Comparison of ENCODE assay signal across 1 cellular context in genomic region chr9:38039907-38040682, GRCh38.
TF ChIP-seq lines count a peak whose summit lies in the region.

No MANE protein-coding gene starts in this region.

TF ChIP-seq in K562, 482 proteins besides CTCF, POLR2A, EP300 and RAD21 (continued from another document and continues in another):
- TF ChIP-seq MYNN (IDR thresholded peaks at IDR 0.05) (peak; percentile 22), MYNN (CRISPR knock-in tag; IDR thresholded peaks at IDR 0.05) (no peak), LEF1 (IDR thresholded peaks at IDR 0.05) (no peak), ELK1 (CRISPR knock-in tag; IDR thresholded peaks at IDR 0.05) (no peak), HBP1 (CRISPR knock-in tag; IDR thresholded peaks at IDR 0.05) (no peak), NR3C1 (CRISPR knock-in tag; IDR thresholded peaks at IDR 0.05) (no peak), ATF2 (CRISPR knock-in tag; IDR thresholded peaks at IDR 0.05) (no peak), ZNF583 (CRISPR knock-in tag; IDR thresholded peaks at IDR 0.05) (0 out of 2 replicates have a peak, but pooled peaks have one; percentile 18), TCFL5 (CRISPR knock-in tag; conservative IDR thresholded peaks at IDR 0.05) (no peak), PTBP1 (IDR thresholded peaks at IDR 0.05; ENCODE audit: low read depth, low read length) (0 out of 2 replicates have a peak, but pooled peaks have one; percentile 77), CREM (IDR thresholded peaks at IDR 0.05; ENCODE audit: low read depth) (no peak), PPARD (CRISPR knock-in tag; IDR thresholded peaks at IDR 0.05) (no peak), BRF1 (IDR thresholded peaks at IDR 0.05; ENCODE audit: borderline replicate concordance, extremely low read depth, insufficient read length) (no peak), FOXA1 (IDR thresholded peaks at IDR 0.05; ENCODE audit: borderline replicate concordance) (no peak), PBX2 (CRISPR knock-in tag; IDR thresholded peaks at IDR 0.05; ENCODE audit: low read depth) (no peak), PBX2 (tag; conservative IDR thresholded peaks at IDR 0.05; ENCODE audit: low read depth) (no peak), ZNF146 (CRISPR knock-in tag; IDR thresholded peaks at IDR 0.05; ENCODE audit: unreplicated experiment) (no peak), TSC22D4 (tag; IDR thresholded peaks at IDR 0.05) (no peak), MBD2 (IDR thresholded peaks at IDR 0.05; ENCODE audit: borderline replicate concordance, low read depth) (peak; percentile 57; the same call in 1 of the 2 replicates), ZNF232 (CRISPR knock-in tag; IDR thresholded peaks at IDR 0.05) (no peak), RERE (CRISPR knock-in tag; IDR thresholded peaks at IDR 0.05; ENCODE audit: borderline replicate concordance) (no peak), BDP1 (IDR thresholded peaks at IDR 0.05; ENCODE audit: insufficient read depth, insufficient read length) (no peak), ETV1 (tag; conservative IDR thresholded peaks at IDR 0.05; ENCODE audit: low read depth) (no peak), SP2 (IDR thresholded peaks at IDR 0.05; ENCODE audit: extremely low read depth, low read depth, low read length, poor library complexity, severe bottlenecking) (no peak), MED1 (CRISPR knock-in tag; IDR thresholded peaks at IDR 0.05; ENCODE audit: borderline replicate concordance) (no peak), ELF2 (CRISPR knock-in tag; IDR thresholded peaks at IDR 0.05) (no peak), PKNOX1 (IDR thresholded peaks at IDR 0.05) (no peak), PHF8 (IDR thresholded peaks at IDR 0.05; ENCODE audit: borderline replicate concordance, low read length) (0 out of 2 replicates have a peak, but pooled peaks have one; percentile 0), ZBTB26 (CRISPR knock-in tag; IDR thresholded peaks at IDR 0.05) (no peak), ZNF347 (CRISPR knock-in tag; IDR thresholded peaks at IDR 0.05; ENCODE audit: low read depth) (no peak), MEF2A (IDR thresholded peaks at IDR 0.05; ENCODE audit: control insufficient read depth, low read depth, low read length) (no peak), HOMEZ (CRISPR knock-in tag; IDR thresholded peaks at IDR 0.05) (no peak), ZNF212 (CRISPR knock-in tag; IDR thresholded peaks at IDR 0.05) (no peak), ZNF174 (CRISPR knock-in tag; IDR thresholded peaks at IDR 0.05) (no peak), LARP7 (IDR thresholded peaks at IDR 0.05) (no peak), SIN3A (IDR thresholded peaks at IDR 0.05; ENCODE audit: borderline replicate concordance in 2 of 2, control insufficient read depth in 1 of 2, low read depth in 2 of 2, low read length in 2 of 2) (no peak), SUPT5H (IDR thresholded peaks at IDR 0.05) (no peak), SREBF2 (CRISPR knock-in tag; IDR thresholded peaks at IDR 0.05) (no peak), STAG1 (CRISPR knock-in tag; IDR thresholded peaks at IDR 0.05; ENCODE audit: borderline replicate concordance) (no peak), ZNF436 (CRISPR knock-in tag; IDR thresholded peaks at IDR 0.05) (peak; percentile 91), ZNF354B (CRISPR knock-in tag; IDR thresholded peaks at IDR 0.05) (no peak), PYGO2 (tag; IDR thresholded peaks at IDR 0.05) (no peak), POLR3G (IDR thresholded peaks at IDR 0.05; ENCODE audit: extremely low read depth, insufficient read length, insufficient replicate concordance) (no peak), KDM4B (IDR thresholded peaks at IDR 0.05; ENCODE audit: borderline replicate concordance in 2 of 2, low read depth in 1 of 2) (peak in 1 of 2 experiments; percentile 69; a peak in 1 of 4 replicates), E2F3 (CRISPR knock-in tag; IDR thresholded peaks at IDR 0.05) (no peak), ZFP1 (CRISPR knock-in tag; IDR thresholded peaks at IDR 0.05) (no peak), FOSL1 (tag; conservative IDR thresholded peaks at IDR 0.05) (peak; percentile 18; the same call in 1 of the 2 replicates), NR2C2 (CRISPR knock-in tag; IDR thresholded peaks at IDR 0.05) (no peak; the same call in 1 of the 2 replicates), NR2C2 (tag; IDR thresholded peaks at IDR 0.05) (no peak; the same call in none of the 2 replicates)
